Comparison of ENCODE assay signal across 1 cellular context in the genomic region with DNA sequence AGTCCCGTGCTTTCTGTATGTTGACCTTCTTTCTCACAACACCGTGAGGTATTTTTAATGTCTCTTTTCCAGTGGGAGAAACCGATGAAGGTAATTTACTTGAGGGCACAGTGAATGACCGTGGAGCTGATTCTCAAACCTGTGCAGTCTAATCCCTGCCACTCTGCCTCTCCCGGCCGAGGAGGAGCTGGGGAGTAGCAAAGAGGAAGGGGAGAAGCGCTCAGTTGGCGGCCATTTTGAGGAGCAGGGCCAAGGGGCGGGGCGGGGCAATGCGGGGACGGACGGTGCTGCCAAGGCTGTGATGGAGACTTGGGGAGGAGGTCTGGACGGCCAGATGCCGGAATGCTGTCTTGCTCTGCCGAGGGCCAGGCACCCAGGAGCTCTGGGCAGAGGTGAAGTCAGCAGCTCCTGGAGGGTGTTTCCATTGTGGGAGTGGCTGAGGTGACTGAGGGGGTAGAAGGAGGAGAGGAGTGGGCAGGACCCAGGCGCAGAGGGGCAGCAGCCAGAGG.
TF ChIP-seq lines count a peak whose summit lies in the region.

No MANE protein-coding gene starts in this region.

TF ChIP-seq in H1, 55 proteins besides CTCF, POLR2A, EP300 and RAD21:
- peak; percentile 89 for TF ChIP-seq YY1 (IDR thresholded peaks at IDR 0.05; ENCODE audit: low read depth, low read length)
- TF ChIP-seq, protein P1, sequence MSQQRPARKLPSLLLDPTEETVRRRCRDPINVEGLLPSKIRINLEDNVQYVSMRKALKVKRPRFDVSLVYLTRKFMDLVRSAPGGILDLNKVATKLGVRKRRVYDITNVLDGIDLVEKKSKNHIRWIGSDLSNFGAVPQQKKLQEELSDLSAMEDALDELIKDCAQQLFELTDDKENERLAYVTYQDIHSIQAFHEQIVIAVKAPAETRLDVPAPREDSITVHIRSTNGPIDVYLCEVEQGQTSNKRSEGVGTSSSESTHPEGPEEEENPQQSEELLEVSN (IDR thresholded peaks at IDR 0.05): no peak
- no peak for TF ChIP-seq RBBP5 (IDR thresholded peaks at IDR 0.05; ENCODE audit: borderline replicate concordance, low read depth, low read length)
- TF ChIP-seq TEAD4 (IDR thresholded peaks at IDR 0.05; ENCODE audit: low read depth, low read length): 0 out of 2 replicates have a peak, but pooled peaks have one; percentile 11
